Comparison of ENCODE assay signal across 28 cellular contexts in the genomic region with DNA sequence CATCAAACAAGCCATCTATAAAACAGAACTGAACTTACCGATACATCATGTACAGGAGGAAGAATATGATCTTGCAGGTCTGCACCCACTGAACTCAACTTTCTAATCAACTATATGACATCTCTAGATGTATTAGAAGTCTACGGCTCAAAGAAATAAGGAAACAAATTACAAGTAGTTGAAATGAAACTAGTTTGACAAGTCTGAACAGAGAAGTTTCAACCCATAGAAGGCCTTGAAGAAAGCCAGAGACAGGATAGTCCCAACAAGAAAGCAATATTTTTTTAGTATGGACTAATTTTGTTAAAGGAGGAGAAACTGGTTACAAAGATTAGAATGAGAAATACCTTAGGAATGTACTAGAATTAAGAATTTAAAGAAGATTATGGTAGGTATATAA. TPM values are rescaled to one million over a fixed set of nuclear protein-coding genes. Genes with fewer than 3 reads are reported as not detected.
"Had no signal": no experiment of that assay in that cellular context is flagged by ENCODE, and none has a peak within 500 bp of the region (broad histone marks: within the 10 kb centered on the region; RNA-seq: fewer than 3 reads in every experiment).

A gene with protein sequence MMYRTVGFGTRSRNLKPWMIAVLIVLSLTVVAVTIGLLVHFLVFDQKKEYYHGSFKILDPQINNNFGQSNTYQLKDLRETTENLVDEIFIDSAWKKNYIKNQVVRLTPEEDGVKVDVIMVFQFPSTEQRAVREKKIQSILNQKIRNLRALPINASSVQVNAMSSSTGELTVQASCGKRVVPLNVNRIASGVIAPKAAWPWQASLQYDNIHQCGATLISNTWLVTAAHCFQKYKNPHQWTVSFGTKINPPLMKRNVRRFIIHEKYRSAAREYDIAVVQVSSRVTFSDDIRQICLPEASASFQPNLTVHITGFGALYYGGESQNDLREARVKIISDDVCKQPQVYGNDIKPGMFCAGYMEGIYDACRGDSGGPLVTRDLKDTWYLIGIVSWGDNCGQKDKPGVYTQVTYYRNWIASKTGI (minus strand): TSS at position 149 of the 400 bp plus-strand sequence. CDS start 100 bp downstream, at position 49.

- ATAC-seq: activated CD4-positive, CD25-positive, alpha-beta regulatory T cell treated with anti-CD3 and anti-CD28 coated beads, Interleukin-2, amount 50 U/mL, for 24 hours; activated CD8-positive, alpha-beta T cell treated with anti-CD3 and anti-CD28 coated beads, Interleukin-2, amount 10 ng/mL, durations not matched to agents 7 days and 5 days; SK-N-SH treated with all-trans-retinoic acid at 6 μM for 48 hours had no signal

- H3K36me3 ChIP-seq: MG63, SJSA1 had no signal

- DNase-seq: activated CD4-positive, alpha-beta T cell treated with anti-CD3 and anti-CD28 coated beads for 4 hours; activated CD8-positive, alpha-beta memory T cell treated with anti-CD3 and anti-CD28 coated beads, Interleukin-2, amount 50 U/mL, for 48 hours; activated CD8-positive, alpha-beta T cell treated with anti-CD3 and anti-CD28 coated beads, Interleukin-2, amount 10 ng/mL, durations not matched to agents 7 days and 5 days; activated naive CD4-positive, alpha-beta T cell treated with anti-CD3 and anti-CD28 coated beads, Interleukin-2, amount 50 U/mL, for 16 hours; activated naive CD8-positive, alpha-beta T cell treated with anti-CD3 and anti-CD28 coated beads, Interleukin-2, amount 10 ng/mL, durations not matched to agents 7 days and 5 days; activated T-cell treated with anti-CD3 and anti-CD28 coated beads, Interleukin-2, amount 50 U/mL, for 1 hour; aorta; KG1; MG63; MV-4-11; NCI-H1092 treated with DMSO at 0.1 percent for 48 hours; NCI-H1417 treated with DMSO at 0.1 percent for 48 hours; NCI-H1694; NCI-H2029; NCI-H2107; NCI-H2171 treated with DMSO at 0.1 percent for 48 hours; NCI-H345; NCI-H510A; NCI-H526 treated with DMSO at 0.1 percent for 48 hours; NCI-H82; NK-92 treated with Interleukin-12 subunit alpha and Interleukin-12 subunit beta, amount 100 ng/mL, for 24 hours; SHP77; SW 1271 had no signal

- H3K36me3 Mint-ChIP-seq: activated naive CD8-positive, alpha-beta T cell treated with anti-CD3 and anti-CD28 coated beads, Interleukin-2, amount 10 ng/mL, durations not matched to agents 7 days and 5 days; IgD-negative memory B cell had no signal

- H3K27me3 Mint-ChIP-seq: activated naive CD8-positive, alpha-beta T cell treated with anti-CD3 and anti-CD28 coated beads, Interleukin-2, amount 10 ng/mL, durations not matched to agents 7 days and 5 days; IgD-negative memory B cell had no signal

- H3K27ac Mint-ChIP-seq: activated CD8-positive, alpha-beta T cell treated with anti-CD3 and anti-CD28 coated beads, Interleukin-2, amount 10 ng/mL, durations not matched to agents 7 days and 5 days; activated naive CD8-positive, alpha-beta T cell treated with anti-CD3 and anti-CD28 coated beads, Interleukin-2, amount 10 ng/mL, durations not matched to agents 7 days and 5 days; IgD-negative memory B cell; T-helper 1 cell treated with Interleukin-12 subunit alpha and Interleukin-12 subunit beta and Interleukin-4 antibody, amounts not matched to agents 30 μg/mL and 1 μg/mL, for 36 hours had no signal

- H3K4me1 Mint-ChIP-seq: activated naive CD8-positive, alpha-beta T cell treated with anti-CD3 and anti-CD28 coated beads, Interleukin-2, amount 10 ng/mL, durations not matched to agents 7 days and 5 days; IgD-negative memory B cell had no signal

- H3K4me3 Mint-ChIP-seq: activated CD8-positive, alpha-beta T cell treated with anti-CD3 and anti-CD28 coated beads, Interleukin-2, amount 10 ng/mL, durations not matched to agents 7 days and 5 days; activated naive CD8-positive, alpha-beta T cell treated with anti-CD3 and anti-CD28 coated beads, Interleukin-2, amount 10 ng/mL, durations not matched to agents 7 days and 5 days; IgD-negative memory B cell; T-helper 1 cell treated with Interleukin-12 subunit alpha and Interleukin-12 subunit beta and Interleukin-4 antibody, amounts not matched to agents 30 μg/mL and 1 μg/mL, for 36 hours had no signal

- H3K27me3 ChIP-seq: MG63, SJSA1 had no signal

- H3K4me3 ChIP-seq: MG63, SJSA1 had no signal

- H3K27ac ChIP-seq: SJSA1 had no signal

- H3K4me1 ChIP-seq: SJSA1 had no signal

- H3K9me3 Mint-ChIP-seq: activated naive CD8-positive, alpha-beta T cell treated with anti-CD3 and anti-CD28 coated beads, Interleukin-2, amount 10 ng/mL, durations not matched to agents 7 days and 5 days; T-helper 1 cell treated with Interleukin-12 subunit alpha and Interleukin-12 subunit beta and Interleukin-4 antibody, amounts not matched to agents 30 μg/mL and 1 μg/mL, for 36 hours had no signal

- H3K9me3 ChIP-seq: MG63, SJSA1 had no signal

RNA-seq across cellular contexts. Expression of the gene that starts here (rescaled TPM):
- total RNA-seq: activated CD8-positive, alpha-beta T cell treated with anti-CD3 and anti-CD28 coated beads, Interleukin-2, amount 10 ng/mL, durations not matched to agents 7 days and 5 days; activated naive CD8-positive, alpha-beta T cell treated with anti-CD3 and anti-CD28 coated beads, Interleukin-2, amount 10 ng/mL, durations not matched to agents 7 days and 5 days; aorta; SJSA1 had no signal
- polyA plus RNA-seq: IgD-negative memory B cell had no signal
